ENCODE assay signal across 1 cellular context in genomic region chr17:66296289-66296725, GRCh38.
TF ChIP-seq lines count a peak whose summit lies in the region.

No MANE protein-coding gene starts in this region.

TF ChIP-seq in K562, 482 proteins besides CTCF, POLR2A, EP300 and RAD21 (continued from another document and continues in another):
- TF ChIP-seq, protein P1, sequence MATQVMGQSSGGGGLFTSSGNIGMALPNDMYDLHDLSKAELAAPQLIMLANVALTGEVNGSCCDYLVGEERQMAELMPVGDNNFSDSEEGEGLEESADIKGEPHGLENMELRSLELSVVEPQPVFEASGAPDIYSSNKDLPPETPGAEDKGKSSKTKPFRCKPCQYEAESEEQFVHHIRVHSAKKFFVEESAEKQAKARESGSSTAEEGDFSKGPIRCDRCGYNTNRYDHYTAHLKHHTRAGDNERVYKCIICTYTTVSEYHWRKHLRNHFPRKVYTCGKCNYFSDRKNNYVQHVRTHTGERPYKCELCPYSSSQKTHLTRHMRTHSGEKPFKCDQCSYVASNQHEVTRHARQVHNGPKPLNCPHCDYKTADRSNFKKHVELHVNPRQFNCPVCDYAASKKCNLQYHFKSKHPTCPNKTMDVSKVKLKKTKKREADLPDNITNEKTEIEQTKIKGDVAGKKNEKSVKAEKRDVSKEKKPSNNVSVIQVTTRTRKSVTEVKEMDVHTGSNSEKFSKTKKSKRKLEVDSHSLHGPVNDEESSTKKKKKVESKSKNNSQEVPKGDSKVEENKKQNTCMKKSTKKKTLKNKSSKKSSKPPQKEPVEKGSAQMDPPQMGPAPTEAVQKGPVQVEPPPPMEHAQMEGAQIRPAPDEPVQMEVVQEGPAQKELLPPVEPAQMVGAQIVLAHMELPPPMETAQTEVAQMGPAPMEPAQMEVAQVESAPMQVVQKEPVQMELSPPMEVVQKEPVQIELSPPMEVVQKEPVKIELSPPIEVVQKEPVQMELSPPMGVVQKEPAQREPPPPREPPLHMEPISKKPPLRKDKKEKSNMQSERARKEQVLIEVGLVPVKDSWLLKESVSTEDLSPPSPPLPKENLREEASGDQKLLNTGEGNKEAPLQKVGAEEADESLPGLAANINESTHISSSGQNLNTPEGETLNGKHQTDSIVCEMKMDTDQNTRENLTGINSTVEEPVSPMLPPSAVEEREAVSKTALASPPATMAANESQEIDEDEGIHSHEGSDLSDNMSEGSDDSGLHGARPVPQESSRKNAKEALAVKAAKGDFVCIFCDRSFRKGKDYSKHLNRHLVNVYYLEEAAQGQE (CRISPR knock-in tag; IDR thresholded peaks at IDR 0.05; ENCODE audit: low read depth): peak; percentile 60; the same call in 1 of the 2 replicates
- TF ChIP-seq ZNF407 (IDR thresholded peaks at IDR 0.05; ENCODE audit: low read depth) (no peak), NCOR1 (IDR thresholded peaks at IDR 0.05) (peak; percentile 83), ZNF507 (tag; conservative IDR thresholded peaks at IDR 0.05) (no peak), ZNF766 (CRISPR knock-in tag; conservative IDR thresholded peaks at IDR 0.05) (peak; percentile 62; the same call in 1 of the 2 replicates), HDAC1 (IDR thresholded peaks at IDR 0.05) (0 out of 4 replicates have a peak, but pooled peaks of 1 of the 2 experiments have one; percentile 20), ATF6 (CRISPR knock-in tag; IDR thresholded peaks at IDR 0.05) (0 out of 2 replicates have a peak, but pooled peaks have one; percentile 45), ADNP (tag; IDR thresholded peaks at IDR 0.05) (0 out of 2 replicates have a peak, but pooled peaks have one; percentile 63), SMAD3 (CRISPR knock-in tag; conservative IDR thresholded peaks at IDR 0.05) (no peak), HNRNPH1 (optimal IDR thresholded peaks at IDR 0.05; ENCODE audit: low read depth, low read length) (no peak), TCF3 (CRISPR knock-in tag; IDR thresholded peaks at IDR 0.05) (peak; percentile 93), SMARCA4 (IDR thresholded peaks at IDR 0.05) (peak; percentile 91), TAL1 (IDR thresholded peaks at IDR 0.05) (peak; percentile 79), SMAD4 (CRISPR knock-in tag; conservative IDR thresholded peaks at IDR 0.05) (peak; percentile 63), KAT2B (IDR thresholded peaks at IDR 0.05; ENCODE audit: low read depth, low read length) (no peak), ZNF12 (CRISPR knock-in tag; IDR thresholded peaks at IDR 0.05) (0 out of 2 replicates have a peak, but pooled peaks have one; percentile 23), MAFK (IDR thresholded peaks at IDR 0.05; ENCODE audit: low read length) (0 out of 2 replicates have a peak, but pooled peaks have one; percentile 10), DMBX1 (CRISPR knock-in tag; IDR thresholded peaks at IDR 0.05; ENCODE audit: borderline replicate concordance) (peak; percentile 65), CREB1 (IDR thresholded peaks at IDR 0.05) (no peak), CREB1 (CRISPR knock-in tag; IDR thresholded peaks at IDR 0.05) (0 out of 2 replicates have a peak, but pooled peaks have one; percentile 22), ZNF274 (IDR thresholded peaks at IDR 0.05; ENCODE audit: borderline replicate concordance, low read depth, low read length) (no peak), MYNN (IDR thresholded peaks at IDR 0.05) (peak; percentile 36; the same call in 1 of the 2 replicates), MYNN (CRISPR knock-in tag; IDR thresholded peaks at IDR 0.05) (no peak), BDP1 (IDR thresholded peaks at IDR 0.05; ENCODE audit: insufficient read depth, insufficient read length) (no peak), CCNT2 (IDR thresholded peaks at IDR 0.05; ENCODE audit: borderline replicate concordance, extremely low read depth, insufficient read length, low read depth, low read length) (peak; percentile 14), POLR2G (IDR thresholded peaks at IDR 0.05; ENCODE audit: low read depth, low read length) (no peak), LCOR (CRISPR knock-in tag; IDR thresholded peaks at IDR 0.05) (peak; percentile 81), DPF2 (IDR thresholded peaks at IDR 0.05) (peak; percentile 95), ZNF263 (CRISPR knock-in tag; IDR thresholded peaks at IDR 0.05; ENCODE audit: borderline replicate concordance) (no peak), MIER1 (IDR thresholded peaks at IDR 0.05; ENCODE audit: low read depth) (peak; percentile 85; the same call in 1 of the 2 replicates), TCF7L2 (IDR thresholded peaks at IDR 0.05; ENCODE audit: low read depth, low read length) (no peak), FOXK2 (conservative IDR thresholded peaks at IDR 0.05 in 1 of 2, IDR thresholded peaks at IDR 0.05 in 1 of 2; ENCODE audit: low read depth in 2 of 2) (peak in 1 of 2 experiments; percentile 60; a peak in 1 of 4 replicates), UBTF (IDR thresholded peaks at IDR 0.05; ENCODE audit: borderline replicate concordance in 1 of 2, low read depth in 2 of 2, low read length in 2 of 2) (0 out of 4 replicates have a peak, but pooled peaks of 1 of the 2 experiments have one; percentile 37), ZNF778 (CRISPR knock-in tag; IDR thresholded peaks at IDR 0.05) (no peak), FOSL1 (tag; conservative IDR thresholded peaks at IDR 0.05) (peak; percentile 24; the same call in 1 of the 2 replicates), SIX5 (IDR thresholded peaks at IDR 0.05; ENCODE audit: borderline replicate concordance in 1 of 2, insufficient read depth in 1 of 2, low read depth in 1 of 2, low read length in 2 of 2) (no peak), ARID1B (IDR thresholded peaks at IDR 0.05) (peak; percentile 94), NFIC (IDR thresholded peaks at IDR 0.05) (peak; percentile 15; the same call in 1 of the 2 replicates)
- TF ChIP-seq, protein P2, sequence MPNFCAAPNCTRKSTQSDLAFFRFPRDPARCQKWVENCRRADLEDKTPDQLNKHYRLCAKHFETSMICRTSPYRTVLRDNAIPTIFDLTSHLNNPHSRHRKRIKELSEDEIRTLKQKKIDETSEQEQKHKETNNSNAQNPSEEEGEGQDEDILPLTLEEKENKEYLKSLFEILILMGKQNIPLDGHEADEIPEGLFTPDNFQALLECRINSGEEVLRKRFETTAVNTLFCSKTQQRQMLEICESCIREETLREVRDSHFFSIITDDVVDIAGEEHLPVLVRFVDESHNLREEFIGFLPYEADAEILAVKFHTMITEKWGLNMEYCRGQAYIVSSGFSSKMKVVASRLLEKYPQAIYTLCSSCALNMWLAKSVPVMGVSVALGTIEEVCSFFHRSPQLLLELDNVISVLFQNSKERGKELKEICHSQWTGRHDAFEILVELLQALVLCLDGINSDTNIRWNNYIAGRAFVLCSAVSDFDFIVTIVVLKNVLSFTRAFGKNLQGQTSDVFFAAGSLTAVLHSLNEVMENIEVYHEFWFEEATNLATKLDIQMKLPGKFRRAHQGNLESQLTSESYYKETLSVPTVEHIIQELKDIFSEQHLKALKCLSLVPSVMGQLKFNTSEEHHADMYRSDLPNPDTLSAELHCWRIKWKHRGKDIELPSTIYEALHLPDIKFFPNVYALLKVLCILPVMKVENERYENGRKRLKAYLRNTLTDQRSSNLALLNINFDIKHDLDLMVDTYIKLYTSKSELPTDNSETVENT (CRISPR knock-in tag; IDR thresholded peaks at IDR 0.05): no peak
- TF ChIP-seq, protein P3, sequence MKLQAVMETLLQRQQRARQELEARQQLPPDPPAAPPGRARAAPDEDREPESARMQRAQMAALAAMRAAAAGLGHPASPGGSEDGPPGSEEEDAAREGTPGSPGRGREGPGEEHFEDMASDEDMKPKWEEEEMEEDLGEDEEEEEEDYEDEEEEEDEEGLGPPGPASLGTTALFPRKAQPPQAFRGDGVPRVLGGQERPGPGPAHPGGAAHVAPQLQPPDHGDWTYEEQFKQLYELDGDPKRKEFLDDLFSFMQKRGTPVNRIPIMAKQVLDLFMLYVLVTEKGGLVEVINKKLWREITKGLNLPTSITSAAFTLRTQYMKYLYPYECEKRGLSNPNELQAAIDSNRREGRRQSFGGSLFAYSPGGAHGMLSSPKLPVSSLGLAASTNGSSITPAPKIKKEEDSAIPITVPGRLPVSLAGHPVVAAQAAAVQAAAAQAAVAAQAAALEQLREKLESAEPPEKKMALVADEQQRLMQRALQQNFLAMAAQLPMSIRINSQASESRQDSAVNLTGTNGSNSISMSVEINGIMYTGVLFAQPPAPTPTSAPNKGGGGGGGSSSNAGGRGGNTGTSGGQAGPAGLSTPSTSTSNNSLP (IDR thresholded peaks at IDR 0.05; ENCODE audit: borderline replicate concordance, low read depth, low read length): peak; percentile 76; the same call in 1 of the 2 replicates
